In the genomic region with DNA sequence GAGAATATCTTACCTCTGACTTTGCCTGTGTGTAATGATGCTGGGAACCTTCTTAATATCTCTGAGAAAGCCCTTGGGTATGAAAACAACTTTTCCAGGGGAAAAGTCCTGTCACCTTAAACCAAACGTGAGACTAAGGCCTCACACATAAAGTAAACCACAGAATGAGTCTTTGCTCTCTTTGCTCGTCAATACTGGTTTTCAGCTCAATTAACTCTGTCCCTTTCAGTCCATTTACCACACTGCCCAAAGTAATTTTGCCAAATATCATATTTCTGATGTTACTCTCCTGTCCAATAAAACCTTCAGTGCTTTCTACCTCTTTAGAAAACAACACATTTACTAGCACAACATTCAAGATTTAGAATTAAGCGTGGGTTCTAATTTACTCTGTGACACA, we compare ENCODE assay signal across 1 cellular context.
TF ChIP-seq lines count a peak whose summit lies in the region.

No MANE protein-coding gene starts in this region.

TF ChIP-seq in HEK293, 187 proteins besides CTCF, POLR2A, EP300 and RAD21 (continued from another document):
- TF ChIP-seq, protein P1, sequence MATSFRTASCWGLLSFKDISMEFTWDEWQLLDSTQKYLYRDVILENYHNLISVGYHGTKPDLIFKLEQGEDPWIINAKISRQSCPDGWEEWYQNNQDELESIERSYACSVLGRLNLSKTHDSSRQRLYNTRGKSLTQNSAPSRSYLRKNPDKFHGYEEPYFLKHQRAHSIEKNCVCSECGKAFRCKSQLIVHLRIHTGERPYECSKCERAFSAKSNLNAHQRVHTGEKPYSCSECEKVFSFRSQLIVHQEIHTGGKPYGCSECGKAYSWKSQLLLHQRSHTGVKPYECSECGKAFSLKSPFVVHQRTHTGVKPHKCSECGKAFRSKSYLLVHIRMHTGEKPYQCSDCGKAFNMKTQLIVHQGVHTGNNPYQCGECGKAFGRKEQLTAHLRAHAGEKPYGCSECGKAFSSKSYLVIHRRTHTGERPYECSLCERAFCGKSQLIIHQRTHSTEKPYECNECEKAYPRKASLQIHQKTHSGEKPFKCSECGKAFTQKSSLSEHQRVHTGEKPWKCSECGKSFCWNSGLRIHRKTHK (tag by site-specific recombination; IDR thresholded peaks at IDR 0.05), result no peak
- TF ChIP-seq ZBTB21 (tag by site-specific recombination; IDR thresholded peaks at IDR 0.05) (no peak), IKZF3 (tag by site-specific recombination; IDR thresholded peaks at IDR 0.05) (peak; percentile 65; the same call in 1 of the 2 replicates), ZNF664 (tag by site-specific recombination; IDR thresholded peaks at IDR 0.05) (no peak), ZBTB17 (tag by site-specific recombination; IDR thresholded peaks at IDR 0.05) (no peak), ZNF843 (tag by site-specific recombination; IDR thresholded peaks at IDR 0.05) (peak; percentile 48), ZNF830 (tag by site-specific recombination; IDR thresholded peaks at IDR 0.05; ENCODE audit: low read depth) (no peak), OSR2 (tag by site-specific recombination; IDR thresholded peaks at IDR 0.05) (peak; percentile 73), BCL11B (tag by site-specific recombination; IDR thresholded peaks at IDR 0.05; ENCODE audit: low read depth) (no peak), ZNF623 (tag by site-specific recombination; IDR thresholded peaks at IDR 0.05) (no peak), KLF16 (tag by site-specific recombination; IDR thresholded peaks at IDR 0.05) (no peak), GLI2 (tag by site-specific recombination; IDR thresholded peaks at IDR 0.05; ENCODE audit: borderline replicate concordance, low read depth) (peak; percentile 60; the same call in 1 of the 2 replicates), ZNF146 (tag by site-specific recombination; IDR thresholded peaks at IDR 0.05) (no peak), WT1 (tag by site-specific recombination; IDR thresholded peaks at IDR 0.05) (peak; percentile 43; the same call in 1 of the 2 replicates), SP2 (tag by site-specific recombination; IDR thresholded peaks at IDR 0.05) (no peak), ZNF777 (tag by site-specific recombination; IDR thresholded peaks at IDR 0.05; ENCODE audit: borderline replicate concordance) (no peak), ZNF544 (tag by site-specific recombination; IDR thresholded peaks at IDR 0.05) (no peak), ZNF837 (tag by site-specific recombination; IDR thresholded peaks at IDR 0.05) (no peak), KLF10 (tag by site-specific recombination; IDR thresholded peaks at IDR 0.05) (no peak), ZNF776 (tag by site-specific recombination; IDR thresholded peaks at IDR 0.05; ENCODE audit: borderline replicate concordance) (no peak), FEZF1 (tag by site-specific recombination; IDR thresholded peaks at IDR 0.05) (peak; percentile 96)
- TF ChIP-seq, protein P2, sequence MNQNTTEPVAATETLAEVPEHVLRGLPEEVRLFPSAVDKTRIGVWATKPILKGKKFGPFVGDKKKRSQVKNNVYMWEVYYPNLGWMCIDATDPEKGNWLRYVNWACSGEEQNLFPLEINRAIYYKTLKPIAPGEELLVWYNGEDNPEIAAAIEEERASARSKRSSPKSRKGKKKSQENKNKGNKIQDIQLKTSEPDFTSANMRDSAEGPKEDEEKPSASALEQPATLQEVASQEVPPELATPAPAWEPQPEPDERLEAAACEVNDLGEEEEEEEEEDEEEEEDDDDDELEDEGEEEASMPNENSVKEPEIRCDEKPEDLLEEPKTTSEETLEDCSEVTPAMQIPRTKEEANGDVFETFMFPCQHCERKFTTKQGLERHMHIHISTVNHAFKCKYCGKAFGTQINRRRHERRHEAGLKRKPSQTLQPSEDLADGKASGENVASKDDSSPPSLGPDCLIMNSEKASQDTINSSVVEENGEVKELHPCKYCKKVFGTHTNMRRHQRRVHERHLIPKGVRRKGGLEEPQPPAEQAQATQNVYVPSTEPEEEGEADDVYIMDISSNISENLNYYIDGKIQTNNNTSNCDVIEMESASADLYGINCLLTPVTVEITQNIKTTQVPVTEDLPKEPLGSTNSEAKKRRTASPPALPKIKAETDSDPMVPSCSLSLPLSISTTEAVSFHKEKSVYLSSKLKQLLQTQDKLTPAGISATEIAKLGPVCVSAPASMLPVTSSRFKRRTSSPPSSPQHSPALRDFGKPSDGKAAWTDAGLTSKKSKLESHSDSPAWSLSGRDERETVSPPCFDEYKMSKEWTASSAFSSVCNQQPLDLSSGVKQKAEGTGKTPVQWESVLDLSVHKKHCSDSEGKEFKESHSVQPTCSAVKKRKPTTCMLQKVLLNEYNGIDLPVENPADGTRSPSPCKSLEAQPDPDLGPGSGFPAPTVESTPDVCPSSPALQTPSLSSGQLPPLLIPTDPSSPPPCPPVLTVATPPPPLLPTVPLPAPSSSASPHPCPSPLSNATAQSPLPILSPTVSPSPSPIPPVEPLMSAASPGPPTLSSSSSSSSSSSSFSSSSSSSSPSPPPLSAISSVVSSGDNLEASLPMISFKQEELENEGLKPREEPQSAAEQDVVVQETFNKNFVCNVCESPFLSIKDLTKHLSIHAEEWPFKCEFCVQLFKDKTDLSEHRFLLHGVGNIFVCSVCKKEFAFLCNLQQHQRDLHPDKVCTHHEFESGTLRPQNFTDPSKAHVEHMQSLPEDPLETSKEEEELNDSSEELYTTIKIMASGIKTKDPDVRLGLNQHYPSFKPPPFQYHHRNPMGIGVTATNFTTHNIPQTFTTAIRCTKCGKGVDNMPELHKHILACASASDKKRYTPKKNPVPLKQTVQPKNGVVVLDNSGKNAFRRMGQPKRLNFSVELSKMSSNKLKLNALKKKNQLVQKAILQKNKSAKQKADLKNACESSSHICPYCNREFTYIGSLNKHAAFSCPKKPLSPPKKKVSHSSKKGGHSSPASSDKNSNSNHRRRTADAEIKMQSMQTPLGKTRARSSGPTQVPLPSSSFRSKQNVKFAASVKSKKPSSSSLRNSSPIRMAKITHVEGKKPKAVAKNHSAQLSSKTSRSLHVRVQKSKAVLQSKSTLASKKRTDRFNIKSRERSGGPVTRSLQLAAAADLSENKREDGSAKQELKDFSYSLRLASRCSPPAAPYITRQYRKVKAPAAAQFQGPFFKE (tag by site-specific recombination; IDR thresholded peaks at IDR 0.05; ENCODE audit: borderline replicate concordance), result no peak
- TF ChIP-seq, protein P3, sequence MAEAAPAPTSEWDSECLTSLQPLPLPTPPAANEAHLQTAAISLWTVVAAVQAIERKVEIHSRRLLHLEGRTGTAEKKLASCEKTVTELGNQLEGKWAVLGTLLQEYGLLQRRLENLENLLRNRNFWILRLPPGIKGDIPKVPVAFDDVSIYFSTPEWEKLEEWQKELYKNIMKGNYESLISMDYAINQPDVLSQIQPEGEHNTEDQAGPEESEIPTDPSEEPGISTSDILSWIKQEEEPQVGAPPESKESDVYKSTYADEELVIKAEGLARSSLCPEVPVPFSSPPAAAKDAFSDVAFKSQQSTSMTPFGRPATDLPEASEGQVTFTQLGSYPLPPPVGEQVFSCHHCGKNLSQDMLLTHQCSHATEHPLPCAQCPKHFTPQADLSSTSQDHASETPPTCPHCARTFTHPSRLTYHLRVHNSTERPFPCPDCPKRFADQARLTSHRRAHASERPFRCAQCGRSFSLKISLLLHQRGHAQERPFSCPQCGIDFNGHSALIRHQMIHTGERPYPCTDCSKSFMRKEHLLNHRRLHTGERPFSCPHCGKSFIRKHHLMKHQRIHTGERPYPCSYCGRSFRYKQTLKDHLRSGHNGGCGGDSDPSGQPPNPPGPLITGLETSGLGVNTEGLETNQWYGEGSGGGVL (tag by site-specific recombination; IDR thresholded peaks at IDR 0.05), result no peak
- TF ChIP-seq, protein P4, sequence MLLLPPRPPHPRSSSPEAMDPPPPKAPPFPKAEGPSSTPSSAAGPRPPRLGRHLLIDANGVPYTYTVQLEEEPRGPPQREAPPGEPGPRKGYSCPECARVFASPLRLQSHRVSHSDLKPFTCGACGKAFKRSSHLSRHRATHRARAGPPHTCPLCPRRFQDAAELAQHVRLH (tag by site-specific recombination; IDR thresholded peaks at IDR 0.05), result peak; percentile 42; the same call in 1 of the 2 replicates
- TF ChIP-seq, protein P5, sequence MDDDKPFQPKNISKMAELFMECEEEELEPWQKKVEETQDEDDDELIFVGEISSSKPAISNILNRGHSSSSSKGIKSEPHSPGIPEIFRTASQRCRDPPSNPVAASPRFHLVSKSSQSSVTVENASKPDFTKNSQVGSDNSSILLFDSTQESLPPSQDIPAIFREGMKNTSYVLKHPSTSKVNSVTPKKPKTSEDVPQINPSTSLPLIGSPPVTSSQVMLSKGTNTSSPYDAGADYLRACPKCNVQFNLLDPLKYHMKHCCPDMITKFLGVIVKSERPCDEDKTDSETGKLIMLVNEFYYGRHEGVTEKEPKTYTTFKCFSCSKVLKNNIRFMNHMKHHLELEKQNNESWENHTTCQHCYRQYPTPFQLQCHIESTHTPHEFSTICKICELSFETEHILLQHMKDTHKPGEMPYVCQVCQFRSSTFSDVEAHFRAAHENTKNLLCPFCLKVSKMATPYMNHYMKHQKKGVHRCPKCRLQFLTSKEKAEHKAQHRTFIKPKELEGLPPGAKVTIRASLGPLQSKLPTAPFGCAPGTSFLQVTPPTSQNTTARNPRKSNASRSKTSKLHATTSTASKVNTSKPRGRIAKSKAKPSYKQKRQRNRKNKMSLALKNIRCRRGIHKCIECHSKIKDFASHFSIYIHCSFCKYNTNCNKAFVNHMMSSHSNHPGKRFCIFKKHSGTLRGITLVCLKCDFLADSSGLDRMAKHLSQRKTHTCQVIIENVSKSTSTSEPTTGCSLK (tag by site-specific recombination; IDR thresholded peaks at IDR 0.05), result no peak
- TF ChIP-seq, protein P6, sequence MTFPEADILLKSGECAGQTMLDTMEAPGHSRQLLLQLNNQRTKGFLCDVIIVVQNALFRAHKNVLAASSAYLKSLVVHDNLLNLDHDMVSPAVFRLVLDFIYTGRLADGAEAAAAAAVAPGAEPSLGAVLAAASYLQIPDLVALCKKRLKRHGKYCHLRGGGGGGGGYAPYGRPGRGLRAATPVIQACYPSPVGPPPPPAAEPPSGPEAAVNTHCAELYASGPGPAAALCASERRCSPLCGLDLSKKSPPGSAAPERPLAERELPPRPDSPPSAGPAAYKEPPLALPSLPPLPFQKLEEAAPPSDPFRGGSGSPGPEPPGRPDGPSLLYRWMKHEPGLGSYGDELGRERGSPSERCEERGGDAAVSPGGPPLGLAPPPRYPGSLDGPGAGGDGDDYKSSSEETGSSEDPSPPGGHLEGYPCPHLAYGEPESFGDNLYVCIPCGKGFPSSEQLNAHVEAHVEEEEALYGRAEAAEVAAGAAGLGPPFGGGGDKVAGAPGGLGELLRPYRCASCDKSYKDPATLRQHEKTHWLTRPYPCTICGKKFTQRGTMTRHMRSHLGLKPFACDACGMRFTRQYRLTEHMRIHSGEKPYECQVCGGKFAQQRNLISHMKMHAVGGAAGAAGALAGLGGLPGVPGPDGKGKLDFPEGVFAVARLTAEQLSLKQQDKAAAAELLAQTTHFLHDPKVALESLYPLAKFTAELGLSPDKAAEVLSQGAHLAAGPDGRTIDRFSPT (tag by site-specific recombination; IDR thresholded peaks at IDR 0.05), result peak; percentile 56; the same call in 1 of the 2 replicates
- TF ChIP-seq, protein P7, sequence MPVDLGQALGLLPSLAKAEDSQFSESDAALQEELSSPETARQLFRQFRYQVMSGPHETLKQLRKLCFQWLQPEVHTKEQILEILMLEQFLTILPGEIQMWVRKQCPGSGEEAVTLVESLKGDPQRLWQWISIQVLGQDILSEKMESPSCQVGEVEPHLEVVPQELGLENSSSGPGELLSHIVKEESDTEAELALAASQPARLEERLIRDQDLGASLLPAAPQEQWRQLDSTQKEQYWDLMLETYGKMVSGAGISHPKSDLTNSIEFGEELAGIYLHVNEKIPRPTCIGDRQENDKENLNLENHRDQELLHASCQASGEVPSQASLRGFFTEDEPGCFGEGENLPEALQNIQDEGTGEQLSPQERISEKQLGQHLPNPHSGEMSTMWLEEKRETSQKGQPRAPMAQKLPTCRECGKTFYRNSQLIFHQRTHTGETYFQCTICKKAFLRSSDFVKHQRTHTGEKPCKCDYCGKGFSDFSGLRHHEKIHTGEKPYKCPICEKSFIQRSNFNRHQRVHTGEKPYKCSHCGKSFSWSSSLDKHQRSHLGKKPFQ (tag by site-specific recombination; IDR thresholded peaks at IDR 0.05), result no peak
- TF ChIP-seq, protein P8, sequence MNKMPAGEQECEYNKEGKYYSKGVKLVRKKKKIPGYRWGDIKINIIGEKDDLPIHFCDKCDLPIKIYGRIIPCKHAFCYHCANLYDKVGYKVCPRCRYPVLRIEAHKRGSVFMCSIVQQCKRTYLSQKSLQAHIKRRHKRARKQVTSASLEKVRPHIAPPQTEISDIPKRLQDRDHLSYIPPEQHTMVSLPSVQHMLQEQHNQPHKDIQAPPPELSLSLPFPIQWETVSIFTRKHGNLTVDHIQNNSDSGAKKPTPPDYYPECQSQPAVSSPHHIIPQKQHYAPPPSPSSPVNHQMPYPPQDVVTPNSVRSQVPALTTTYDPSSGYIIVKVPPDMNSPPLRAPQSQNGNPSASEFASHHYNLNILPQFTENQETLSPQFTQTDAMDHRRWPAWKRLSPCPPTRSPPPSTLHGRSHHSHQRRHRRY (tag by site-specific recombination; IDR thresholded peaks at IDR 0.05), result no peak
- TF ChIP-seq, protein P9, sequence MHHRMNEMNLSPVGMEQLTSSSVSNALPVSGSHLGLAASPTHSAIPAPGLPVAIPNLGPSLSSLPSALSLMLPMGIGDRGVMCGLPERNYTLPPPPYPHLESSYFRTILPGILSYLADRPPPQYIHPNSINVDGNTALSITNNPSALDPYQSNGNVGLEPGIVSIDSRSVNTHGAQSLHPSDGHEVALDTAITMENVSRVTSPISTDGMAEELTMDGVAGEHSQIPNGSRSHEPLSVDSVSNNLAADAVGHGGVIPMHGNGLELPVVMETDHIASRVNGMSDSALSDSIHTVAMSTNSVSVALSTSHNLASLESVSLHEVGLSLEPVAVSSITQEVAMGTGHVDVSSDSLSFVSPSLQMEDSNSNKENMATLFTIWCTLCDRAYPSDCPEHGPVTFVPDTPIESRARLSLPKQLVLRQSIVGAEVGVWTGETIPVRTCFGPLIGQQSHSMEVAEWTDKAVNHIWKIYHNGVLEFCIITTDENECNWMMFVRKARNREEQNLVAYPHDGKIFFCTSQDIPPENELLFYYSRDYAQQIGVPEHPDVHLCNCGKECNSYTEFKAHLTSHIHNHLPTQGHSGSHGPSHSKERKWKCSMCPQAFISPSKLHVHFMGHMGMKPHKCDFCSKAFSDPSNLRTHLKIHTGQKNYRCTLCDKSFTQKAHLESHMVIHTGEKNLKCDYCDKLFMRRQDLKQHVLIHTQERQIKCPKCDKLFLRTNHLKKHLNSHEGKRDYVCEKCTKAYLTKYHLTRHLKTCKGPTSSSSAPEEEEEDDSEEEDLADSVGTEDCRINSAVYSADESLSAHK (tag by site-specific recombination; IDR thresholded peaks at IDR 0.05), result peak; percentile 71; the same call in 1 of the 2 replicates
TF ChIP-seq in HEK293: peak in this region for 11.
